2 cellular contexts compared by ENCODE assay signal in genomic region chr1:26922901-26923300, GRCh38.
TF ChIP-seq lines count a peak whose summit lies in the region.

No MANE protein-coding gene starts in this region.

TF ChIP-seq in SK-N-SH, 30 proteins besides CTCF, POLR2A, EP300 and RAD21 (continued from another document):
- TF ChIP-seq ZBTB33 (IDR thresholded peaks at IDR 0.05; ENCODE audit: borderline replicate concordance, low read depth) (no peak), GATA2 (CRISPR knock-in tag; IDR thresholded peaks at IDR 0.05) (no peak), RFX5 (IDR thresholded peaks at IDR 0.05; ENCODE audit: low read length) (no peak), MXI1 (IDR thresholded peaks at IDR 0.05; ENCODE audit: low read depth, low read length) (no peak), JUND (IDR thresholded peaks at IDR 0.05) (no peak), TCF12 (IDR thresholded peaks at IDR 0.05) (no peak), CHD2 (IDR thresholded peaks at IDR 0.05; ENCODE audit: low read length, partially characterized antibody) (no peak), IRF3 (IDR thresholded peaks at IDR 0.05; ENCODE audit: low read depth, low read length) (no peak), POLR2AphosphoS5 (IDR thresholded peaks at IDR 0.05; ENCODE audit: low read depth, low read length) (no peak)

TF ChIP-seq in SK-N-SH treated with all-trans-retinoic acid at 6 μM for 48 hours, 23 proteins besides CTCF, POLR2A, EP300 and RAD21 (continued from another document):
- TF ChIP-seq PATZ1 (CRISPR knock-in tag; IDR thresholded peaks at IDR 0.05; ENCODE audit: borderline replicate concordance) (no peak), PPARA (CRISPR knock-in tag; IDR thresholded peaks at IDR 0.05; ENCODE audit: borderline replicate concordance) (no peak), CSDC2 (CRISPR knock-in tag; IDR thresholded peaks at IDR 0.05) (no peak), TCF4 (CRISPR knock-in tag; IDR thresholded peaks at IDR 0.05; ENCODE audit: borderline replicate concordance) (no peak), ARNTL (CRISPR knock-in tag; IDR thresholded peaks at IDR 0.05; ENCODE audit: borderline replicate concordance, low read depth) (no peak), BACH2 (CRISPR knock-in tag; IDR thresholded peaks at IDR 0.05; ENCODE audit: borderline replicate concordance) (no peak)
